In genomic region chr10:110530131-110530831, GRCh38 we compare ENCODE assay signal across 1 cellular context.
TF ChIP-seq lines count a peak whose summit lies in the region.

No MANE protein-coding gene starts in this region.

TF ChIP-seq in WTC11, 78 proteins besides CTCF, POLR2A, EP300 and RAD21 (continued from another document and continues in another):
- TF ChIP-seq PRDM15 (CRISPR knock-in tag; IDR thresholded peaks at IDR 0.05): peak; percentile 37
- TF ChIP-seq FOXP4 (CRISPR knock-in tag; IDR thresholded peaks at IDR 0.05): no peak
- TF ChIP-seq NFYB (CRISPR knock-in tag; conservative IDR thresholded peaks at IDR 0.05; ENCODE audit: low read depth): no peak
- 0 out of 2 replicates have a peak, but pooled peaks have one; percentile 39 for TF ChIP-seq CBFB (CRISPR knock-in tag; IDR thresholded peaks at IDR 0.05; ENCODE audit: low read depth)
- no peak for TF ChIP-seq ZNF138 (CRISPR knock-in tag; conservative IDR thresholded peaks at IDR 0.05)
- no peak for TF ChIP-seq TEAD4 (CRISPR knock-in tag; IDR thresholded peaks at IDR 0.05)
- TF ChIP-seq ARID4B (CRISPR knock-in tag; IDR thresholded peaks at IDR 0.05; ENCODE audit: borderline replicate concordance): no peak
- no peak for TF ChIP-seq KAT7 (CRISPR knock-in tag; IDR thresholded peaks at IDR 0.05; ENCODE audit: borderline replicate concordance)
- TF ChIP-seq MLX (CRISPR knock-in tag; IDR thresholded peaks at IDR 0.05): no peak
- TF ChIP-seq AR (CRISPR knock-in tag; IDR thresholded peaks at IDR 0.05): 0 out of 2 replicates have a peak, but pooled peaks have one; percentile 30
- peak; percentile 71; the same call in 1 of the 2 replicates for TF ChIP-seq USF1 (CRISPR knock-in tag; IDR thresholded peaks at IDR 0.05)
- TF ChIP-seq MAX (CRISPR knock-in tag; IDR thresholded peaks at IDR 0.05): no peak
- TF ChIP-seq ZNF671 (CRISPR knock-in tag; IDR thresholded peaks at IDR 0.05): no peak
- TF ChIP-seq ZSCAN18 (CRISPR knock-in tag; IDR thresholded peaks at IDR 0.05): no peak
- no peak for TF ChIP-seq HMGA2 (CRISPR knock-in tag; IDR thresholded peaks at IDR 0.05)
- TF ChIP-seq TP53 (CRISPR knock-in tag; IDR thresholded peaks at IDR 0.05): no peak
- TF ChIP-seq HMGXB4 (CRISPR knock-in tag; IDR thresholded peaks at IDR 0.05): no peak
- TF ChIP-seq PREB (CRISPR knock-in tag; IDR thresholded peaks at IDR 0.05; ENCODE audit: borderline replicate concordance): no peak
- no peak for TF ChIP-seq NR3C1 (CRISPR knock-in tag; conservative IDR thresholded peaks at IDR 0.05; ENCODE audit: low read depth)
- no peak for TF ChIP-seq GABPB1 (CRISPR knock-in tag; IDR thresholded peaks at IDR 0.05)
- no peak for TF ChIP-seq GRHL2 (CRISPR knock-in tag; IDR thresholded peaks at IDR 0.05; ENCODE audit: insufficient replicate concordance, severe bottlenecking)
- TF ChIP-seq NR2C2 (CRISPR knock-in tag; IDR thresholded peaks at IDR 0.05): no peak
- 0 out of 2 replicates have a peak, but pooled peaks have one; percentile 31 for TF ChIP-seq CREM (CRISPR knock-in tag; IDR thresholded peaks at IDR 0.05)
- TF ChIP-seq NFATC4 (CRISPR knock-in tag; IDR thresholded peaks at IDR 0.05): no peak
- no peak for TF ChIP-seq FOXK1 (CRISPR knock-in tag; IDR thresholded peaks at IDR 0.05)
- TF ChIP-seq AFF4 (CRISPR knock-in tag; IDR thresholded peaks at IDR 0.05; ENCODE audit: borderline replicate concordance): no peak
- TF ChIP-seq JUN (CRISPR knock-in tag; IDR thresholded peaks at IDR 0.05): no peak
